In genomic region chr17:4407216-4407615, GRCh38 we compare ENCODE assay signal across 18 cellular contexts. TPM values are rescaled to one million over a fixed set of nuclear protein-coding genes. Genes with fewer than 3 reads are reported as not detected.
"Had no signal": no experiment of that assay in that cellular context is flagged by ENCODE, and none has a peak within 500 bp of the region (broad histone marks: within the 10 kb centered on the region; RNA-seq: fewer than 3 reads in every experiment).

No MANE protein-coding gene starts in this region.

- H3K27ac ChIP-seq: esophagus muscularis mucosa, tibial artery had no signal

- H3K4me3 ChIP-seq: esophagus muscularis mucosa, lung, tibial artery had no signal

- H3K4me1 ChIP-seq: esophagus muscularis mucosa, tibial artery had no signal

- H3K27me3 ChIP-seq: esophagus muscularis mucosa, tibial artery had no signal

- H3K27ac Mint-ChIP-seq: activated T-cell treated with anti-CD3 and anti-CD28 coated beads, Interleukin-2, amount 50 U/mL, for 72 hours had no signal

- DNase-seq: activated CD4-positive, alpha-beta T cell treated with anti-CD3 and anti-CD28 coated beads, Interleukin-2, amount 50 U/mL, for 4 hours; activated effector memory CD4-positive, alpha-beta T cell treated with anti-CD3 and anti-CD28 coated beads, Interleukin-2, amount 50 U/mL, for 16 hours; activated naive CD4-positive, alpha-beta T cell treated with anti-CD3 and anti-CD28 coated beads, Interleukin-2, amount 50 U/mL, for 16 hours; activated T-cell treated with anti-CD3 and anti-CD28 coated beads, Interleukin-2, amount 50 U/mL, for 72 hours; effector CD4-positive, alpha-beta T cell; glutamatergic neuron; hippocampal formation; midbrain; occipital lobe; retina; stimulated activated naive CD4-positive, alpha-beta T cell treated with Interleukin-2 at 50 U/mL for 16 hours; tibial artery had no signal

- ATAC-seq: activated T-cell treated with anti-CD3 and anti-CD28 coated beads, Interleukin-2, amount 50 U/mL, for 72 hours; left lobe of liver had no signal

- H3K4me3 Mint-ChIP-seq: activated T-cell treated with anti-CD3 and anti-CD28 coated beads, Interleukin-2, amount 50 U/mL, for 72 hours had no signal

- H3K9me3 Mint-ChIP-seq: activated T-cell treated with anti-CD3 and anti-CD28 coated beads, Interleukin-2, amount 50 U/mL, for 72 hours had no signal

- H3K36me3 ChIP-seq: esophagus muscularis mucosa, tibial artery had no signal

RNA-seq across cellular contexts. Expression of gene SPNS3, which starts 26.5 kb away (rescaled TPM):
- total RNA-seq: astrocyte, fibroblast of villous mesenchyme, left lobe of liver had no signal
- polyA plus RNA-seq: neural cell had no signal
